In genomic region chr10:70379581-70380176, GRCh38 we compare ENCODE assay signal across 9 cellular contexts. TPM values are rescaled to one million over a fixed set of nuclear protein-coding genes. Genes with fewer than 3 reads are reported as not detected.
DNase-seq lines count a peak whose midpoint lies in the region; ATAC-seq and TF ChIP-seq lines count a peak whose summit lies in the region.
"Had no signal": no experiment of that assay in that cellular context is flagged by ENCODE, and none has a peak within 500 bp of the region (broad histone marks: within the 10 kb centered on the region; RNA-seq: fewer than 3 reads in every experiment).

No MANE protein-coding gene starts in this region.

- no peaks in the 10 kb centered on the region for H3K9me2 ChIP-seq in PC-9 (ENCODE audit: insufficient read depth)

- peaks cover 31% of the 10 kb centered on the region for H3F3A ChIP-seq in PC-9 (ENCODE audit: insufficient read depth, low read depth)

- BruUV-seq in PC-9 (replicated peaks; lab: Mats Ljungman, UMichigan): no TSS peak

- no peak for ATAC-seq in gastroesophageal sphincter
- ATAC-seq in upper lobe of right lung: no peak
- no peak for ATAC-seq in GM19397 (IDR thresholded peaks at IDR 0.05; ENCODE audit: unreplicated experiment)

- TF ChIP-seq EP300 in gastroesophageal sphincter (IDR thresholded peaks at IDR 0.05): no peak

- POLR2A ChIA-PET in PC-9 (lab: Charles Lee; ENCODE audit: unreplicated experiment): interaction anchor here (0.6 kb wide), 1 partner anchor 125 kb away, joined by 3 read pairs; no protein-coding TSS in a partner anchor

- WGBS in gastroesophageal sphincter (ENCODE audit: low coverage in 1 of 2), 2 donors: 83 to 100% methylated on average over 1 to 6 of the region's 14 CpGs

- intact Hi-C loops in PC-9 (cut with micrococcal nuclease; ENCODE audit: unreplicated experiment): no loop called here
- intact Hi-C loops in upper lobe of right lung (cut with DNase I): no loop called here

- no peak overlapping the region for H3K27ac ChIP-seq in PC-9
- H3K27ac ChIP-seq in gastroesophageal sphincter: no peak overlapping the region
- no peak overlapping the region for H3K27ac ChIP-seq in upper lobe of right lung

- H3K9me3 ChIP-seq in PC-9 (ENCODE audit: insufficient read depth, low read depth) (no peaks in the 10 kb centered on the region), gastroesophageal sphincter (peaks cover 0 to 11% (median 0%) of the 10 kb centered on the region in 3 donors), upper lobe of right lung (no peaks in the 10 kb centered on the region)

- H3K27me3 ChIP-seq in PC-9 (ENCODE audit: insufficient read depth, low read depth) (no peaks in the 10 kb centered on the region), gastroesophageal sphincter (no peaks in the 10 kb centered on the region), upper lobe of right lung (no peaks in the 10 kb centered on the region)

- CTCF ChIA-PET in PC-9 (lab: Charles Lee): no interaction called here

- H3K36me3 ChIP-seq in PC-9 (ENCODE audit: low read depth) (no peaks in the 10 kb centered on the region), gastroesophageal sphincter (peaks cover 0 to 7% of the 10 kb centered on the region in 2 donors), upper lobe of right lung (no peaks in the 10 kb centered on the region)

- peaks cover 40% of the 10 kb centered on the region for H3K4me1 ChIP-seq in PC-9 (replicated peaks; ENCODE audit: insufficient read depth)
- peaks cover 0 to 35% (median 11%) of the 10 kb centered on the region in 3 donors for H3K4me1 ChIP-seq in gastroesophageal sphincter
- peaks cover 10% of the 10 kb centered on the region for H3K4me1 ChIP-seq in upper lobe of right lung

- H2AFZ ChIP-seq in PC-9: no peak overlapping the region

- TF ChIP-seq CTCF in PC-9 (conservative IDR thresholded peaks at IDR 0.05): peak; percentile 67
- TF ChIP-seq CTCF in gastroesophageal sphincter (IDR thresholded peaks at IDR 0.05): peak in 3 of 4 experiments; percentile 19 to 44 (median 40)
- peak; percentile 53 for TF ChIP-seq CTCF in upper lobe of right lung (IDR thresholded peaks at IDR 0.05)

- H3K79me2 ChIP-seq in PC-9 (ENCODE audit: low read depth): peaks cover 12% of the 10 kb centered on the region

- H4K20me1 ChIP-seq in PC-9 (ENCODE audit: insufficient read depth): no peaks in the 10 kb centered on the region

- DNase-seq in stimulated activated CD4-positive, alpha-beta T cell treated with anti-CD3 and anti-CD28 coated beads, Interleukin-15, amount 100 ng/mL, for 24 hours: peak; percentile 23
- no peak for DNase-seq in stimulated activated CD4-positive, alpha-beta T cell treated with anti-CD3 and anti-CD28 coated beads, Interleukin-4, amount 100 ng/mL, for 4 hours
- no peak for DNase-seq in PC-9
- no peak for DNase-seq in upper lobe of right lung
- DNase-seq in NCI-H524 (lab: John Stamatoyannopoulos, UW): no peak
- no peak for DNase-seq in NCI-H2171 treated with DMSO at 0.1 percent for 48 hours (lab: John Stamatoyannopoulos, UW)
- DNase-seq: activated CD4-positive, CD25-positive, alpha-beta regulatory T cell had no signal

- H3K4me3 ChIP-seq in PC-9 (no peak overlapping the region), gastroesophageal sphincter (no peak overlapping the region), upper lobe of right lung (no peak overlapping the region)

- H3K4me2 ChIP-seq in PC-9: no peak overlapping the region

- no peak for TF ChIP-seq POLR2A in gastroesophageal sphincter (IDR thresholded peaks at IDR 0.05)

RNA-seq across cellular contexts. Expression of gene LRRC20, which starts 2.7 kb away (rescaled TPM):
- total RNA-seq in PC-9 (2021): 40.2 and 41.5 TPM in 2 replicates
- total RNA-seq in gastroesophageal sphincter: 10 to 100 TPM in 2 of 4 donors, 1 to 10 TPM in 2; 7.5 to 18.8 (median 10.1) TPM
- total RNA-seq in upper lobe of right lung: 10.9 TPM

RNA-seq across cellular contexts. Expression of gene EIF4EBP2, which starts 24.3 kb away (rescaled TPM):
- 57.4 and 80.3 TPM in 2 replicates for total RNA-seq in PC-9 (2021)
- total RNA-seq in gastroesophageal sphincter: 10 to 100 TPM; 83.8 to 93.7 (median 90.6) TPM
- total RNA-seq in upper lobe of right lung: 79.3 TPM
